1 cellular context compared by ENCODE assay signal in genomic region chr9:122076773-122077172, GRCh38.
TF ChIP-seq lines count a peak whose summit lies in the region.

No MANE protein-coding gene starts in this region.

TF ChIP-seq in HepG2, 621 proteins besides CTCF, POLR2A, EP300 and RAD21:
- TF ChIP-seq ZNF317 (CRISPR knock-in tag; IDR thresholded peaks at IDR 0.05) (peak; percentile 65; the same call in 1 of the 2 replicates), ZNF788 (CRISPR knock-in tag; IDR thresholded peaks at IDR 0.05; ENCODE audit: borderline replicate concordance) (no peak), SAP130 (CRISPR knock-in tag; IDR thresholded peaks at IDR 0.05; ENCODE audit: low read depth) (no peak)
TF ChIP-seq in HepG2: peak in this region for 1.
